In the genomic region with DNA sequence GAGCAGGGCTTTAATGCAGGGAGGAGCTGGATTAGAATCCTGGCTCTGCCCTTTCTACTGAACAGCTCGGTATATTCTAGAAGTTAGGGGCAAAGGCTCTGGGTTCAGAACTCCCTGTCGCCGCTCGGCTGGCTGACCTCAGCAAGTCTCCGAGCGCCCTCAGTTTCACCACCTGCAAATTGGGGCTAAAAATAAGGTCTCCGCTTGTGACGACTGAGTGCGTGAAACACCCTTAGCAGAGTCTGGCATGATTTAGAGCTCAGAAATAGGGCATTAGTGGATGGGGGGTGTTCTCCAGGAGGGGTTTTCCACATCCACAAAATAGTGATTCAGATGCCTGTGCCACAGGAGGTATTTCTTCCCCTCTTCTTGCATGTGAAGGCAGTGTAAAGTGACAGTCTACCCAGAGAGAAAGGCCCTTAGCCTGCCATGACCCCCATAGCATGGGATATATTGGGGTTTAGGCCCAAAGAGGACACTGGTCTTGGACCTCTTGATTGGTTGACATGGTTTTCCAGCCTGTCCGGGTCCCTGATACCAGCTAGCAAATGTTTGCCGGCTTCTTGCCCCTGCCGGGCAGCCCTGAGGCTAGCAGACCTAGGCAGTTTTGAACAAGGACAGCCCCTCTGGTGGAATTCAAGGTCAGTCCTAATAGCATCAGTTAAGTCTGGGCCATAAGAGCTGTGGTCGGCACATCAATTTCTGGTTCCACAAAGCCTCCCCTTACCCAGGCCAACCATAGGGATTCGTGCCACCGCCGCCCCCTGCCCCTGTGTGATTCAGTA, we compare ENCODE assay signal across 8 cellular contexts. TPM values are rescaled to one million over a fixed set of nuclear protein-coding genes. Genes with fewer than 3 reads are reported as not detected.
DNase-seq lines count a peak whose midpoint lies in the region; ATAC-seq, FAIRE-seq and TF ChIP-seq lines count a peak whose summit lies in the region.

No MANE protein-coding gene starts in this region.

- intact Hi-C loops in heart right ventricle (cut with DNase I) (loop anchor here in 2 of 10 donors (2.0 to 5.0 kb wide), 2 partner anchors 53 to 63 kb away; no protein-coding TSS in a partner anchor), left ventricle myocardium superior (cut with micrococcal nuclease) (no loop called here), body of pancreas (cut with DNase I) (no loop called here), aorta (cut with DNase I) (loop anchor here in 1 of 2 donors (2.0 kb wide), 1 partner anchor 19 kb away; no protein-coding TSS in a partner anchor)

- no peak overlapping the region for H4K8ac ChIP-seq in mesendoderm (ENCODE audit: low read depth, low read length)

- H2BK15ac ChIP-seq in mesendoderm (replicated peaks; ENCODE audit: low read depth): no peak overlapping the region

- no peak overlapping the region for H2BK5ac ChIP-seq in mesendoderm (ENCODE audit: low read length)

- no peak overlapping the region for H4K5ac ChIP-seq in mesendoderm (ENCODE audit: low read length)

- H3K27me3 ChIP-seq in heart right ventricle (no peaks in the 10 kb centered on the region), body of pancreas (no peaks in the 10 kb centered on the region), mesendoderm (ENCODE audit: insufficient read depth, low read length, poor library complexity) (no peaks in the 10 kb centered on the region), aorta (ENCODE audit: control insufficient read depth in 1 of 2, insufficient read depth in 2 of 2, low read length in 1 of 2) (no peaks in the 10 kb centered on the region)

- H3K4ac ChIP-seq in mesendoderm (ENCODE audit: low read depth, low read length): no peak overlapping the region

- H3K9me3 ChIP-seq in heart right ventricle: no peaks in the 10 kb centered on the region
- no peaks in the 10 kb centered on the region for H3K9me3 ChIP-seq in body of pancreas
- no peaks in the 10 kb centered on the region for H3K9me3 ChIP-seq in aorta (ENCODE audit: control insufficient read depth, low read length)

- no peak for FAIRE-seq in RCC 7860 (lab: Jason Lieb, UNC)

- H3K23ac ChIP-seq in mesendoderm (ENCODE audit: low read length): no peak overlapping the region

- H2BK120ac ChIP-seq in mesendoderm (ENCODE audit: low read depth, low read length): no peak overlapping the region

- H3K4me1 ChIP-seq in heart right ventricle (peaks cover 3 to 69% (median 39%) of the 10 kb centered on the region in 9 donors), body of pancreas (peaks cover 61% of the 10 kb centered on the region), mesendoderm (ENCODE audit: control insufficient read depth, low read depth, low read length) (peaks cover 7% of the 10 kb centered on the region), aorta (ENCODE audit: control insufficient read depth in 1 of 2, insufficient read depth in 2 of 2, low read length in 2 of 2) (peaks cover 0 to 6% of the 10 kb centered on the region in 2 donors)

- H3K18ac ChIP-seq in mesendoderm (ENCODE audit: low read length): peak overlapping the region; percentile 53

- peak overlapping the region; percentile 70 for H3K9ac ChIP-seq in mesendoderm (ENCODE audit: low read length)

- H3K4me2 ChIP-seq in mesendoderm (ENCODE audit: low read length): peak overlapping the region; percentile 70

- H3K56ac ChIP-seq in mesendoderm (ENCODE audit: low read length): peak overlapping the region; percentile 92

- peak overlapping the region; percentile 82 to 98 (median 88) for H3K4me3 ChIP-seq in heart right ventricle
- H3K4me3 ChIP-seq in body of pancreas: peak overlapping the region; percentile 42 to 61
- peak overlapping the region; percentile 63 for H3K4me3 ChIP-seq in mesendoderm (ENCODE audit: low read length)
- peak overlapping the region; percentile 77 to 98 for H3K4me3 ChIP-seq in aorta (ENCODE audit: low read length in 2 of 2)

- H3K27ac ChIP-seq in heart right ventricle (peak overlapping the region in 9 of 10 donors; percentile 81 to 91 (median 88)), body of pancreas (peak overlapping the region; percentile 86 to 97 (median 88)), mesendoderm (ENCODE audit: low read depth, low read length) (no peak overlapping the region), aorta (ENCODE audit: low read depth in 1 of 2, low read length in 2 of 2) (peak overlapping the region; percentile 43 to 96)

- H2AK5ac ChIP-seq in mesendoderm (ENCODE audit: low read length): no peak overlapping the region

- no peak for TF ChIP-seq POLR2A in body of pancreas (IDR thresholded peaks at IDR 0.05)

- DNase-seq in heart right ventricle (no peak), left ventricle myocardium superior (no peak), body of pancreas (no peak), mesendoderm (no peak), aorta (peak in 1 of 2 donors; percentile 28), NCI-H2107 (lab: John Stamatoyannopoulos, UW) (no peak), RCC 7860 (ENCODE audit: low spot score) (no peak)

- peaks cover 30% of the 10 kb centered on the region for H3K79me1 ChIP-seq in mesendoderm (ENCODE audit: low read length)

- WGBS in heart right ventricle, 2 donors: 77 to 78% methylated on average over 16 of the region's 16 CpGs
- WGBS in body of pancreas, 2 donors: 60 to 61% methylated on average over 13 to 16 of the region's 16 CpGs
- no CpG with 5 or more reads among the region's 16 CpGs for WGBS in mesendoderm (ENCODE audit: extremely low coverage, insufficient coverage, low lambda C conversion rate)
- WGBS in aorta, 2 donors: 32 to 37% methylated on average over 16 of the region's 16 CpGs

- TF ChIP-seq CTCF in heart right ventricle (IDR thresholded peaks at IDR 0.05): no peak
- no peak for TF ChIP-seq CTCF in body of pancreas (IDR thresholded peaks at IDR 0.05)

- peaks cover 51% of the 10 kb centered on the region for H3K79me2 ChIP-seq in mesendoderm (ENCODE audit: control insufficient read depth, insufficient read depth, low read length)

- ATAC-seq in heart right ventricle: no peak
- ATAC-seq in left ventricle myocardium superior: no peak
- no peak for ATAC-seq in body of pancreas
- no peak for ATAC-seq in aorta (ENCODE audit: low FRiP score)
- ATAC-seq in GM21515 (IDR thresholded peaks at IDR 0.05; ENCODE audit: unreplicated experiment): no peak

- H3K36me3 ChIP-seq in heart right ventricle: peaks cover 0 to 15% (median 0%) of the 10 kb centered on the region in 9 donors
- H3K36me3 ChIP-seq in body of pancreas (replicated peaks in 1 of 2; ENCODE audit: insufficient read depth in 1 of 2, low read depth in 2 of 2): no peaks in the 10 kb centered on the region
- H3K36me3 ChIP-seq in mesendoderm (ENCODE audit: control insufficient read depth, insufficient read depth, low read length): no peaks in the 10 kb centered on the region
- no peaks in the 10 kb centered on the region for H3K36me3 ChIP-seq in aorta (ENCODE audit: control insufficient read depth in 1 of 2, insufficient read depth in 2 of 2, low read length in 1 of 2)

RNA-seq across cellular contexts. Expression of a gene that starts 1.4 kb away (rescaled TPM):
- total RNA-seq in heart right ventricle (10 to 100 TPM; 60.3 to 91.9 (median 74.2) TPM), left ventricle myocardium superior (81.4 TPM), body of pancreas (10 to 100 TPM; 46.5 to 93.1 TPM), aorta (100 to 1,000 TPM; 135 to 170 TPM)
- polyA plus RNA-seq in heart right ventricle (10 to 100 TPM; 48.0 to 64.9 TPM), aorta (100 to 1,000 TPM; 122 to 125 TPM)
- polyA plus RNA-seq in mesendoderm (2013, experiment 1 of 2): 55.0 TPM
- polyA plus RNA-seq in mesendoderm (2013, experiment 2 of 2): 57.1 TPM
